Comparison of ENCODE assay signal across 20 cellular contexts in the genomic region with DNA sequence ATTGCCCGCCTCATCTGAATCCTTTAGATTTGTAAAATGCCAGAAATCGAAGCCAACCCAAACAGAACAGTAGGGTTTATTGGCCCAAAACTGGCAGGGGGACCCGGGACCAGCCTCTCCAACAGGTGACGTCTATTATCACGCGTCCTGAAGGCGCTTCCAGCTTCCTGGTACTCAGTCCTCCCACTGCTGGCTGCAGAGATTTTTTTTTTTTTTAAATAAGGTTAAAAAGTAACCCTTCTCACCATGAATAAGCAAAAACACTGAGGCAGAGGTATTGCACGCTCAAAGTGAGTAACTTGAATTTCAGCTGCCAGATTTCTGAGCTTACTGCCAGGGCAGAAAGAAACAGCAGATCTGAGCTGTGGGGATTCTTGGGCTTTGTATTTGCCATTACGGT. TPM values are rescaled to one million over a fixed set of nuclear protein-coding genes. Genes with fewer than 3 reads are reported as not detected.
DNase-seq lines count a peak whose midpoint lies in the region; ATAC-seq and TF ChIP-seq lines count a peak whose summit lies in the region.
"Had no signal": no experiment of that assay in that cellular context is flagged by ENCODE, and none has a peak within 500 bp of the region (broad histone marks: within the 10 kb centered on the region; RNA-seq: fewer than 3 reads in every experiment).

No MANE protein-coding gene starts in this region.

- H3K27ac ChIP-seq in left lung (no peak overlapping the region), trophoblast cell (ENCODE audit: low read depth, low read length) (no peak overlapping the region)

- H2BK120ac ChIP-seq in trophoblast cell (ENCODE audit: insufficient read depth, low read length, poor library complexity) = no peak overlapping the region

- no peak overlapping the region for H3K9ac ChIP-seq in trophoblast cell (ENCODE audit: low read length)
- H3K9ac ChIP-seq: SK-N-SH had no signal

- no peak overlapping the region for H2AK5ac ChIP-seq in trophoblast cell (ENCODE audit: low read length)

- no peak overlapping the region for H4K91ac ChIP-seq in trophoblast cell (ENCODE audit: low read depth, low read length)

- intact Hi-C loops in left lung (cut with DNase I) = no loop called here

- H3K79me1 ChIP-seq in trophoblast cell (ENCODE audit: low read length) = peaks cover 4% of the 10 kb centered on the region

- H3K36me3 ChIP-seq in left lung (no peaks in the 10 kb centered on the region), trophoblast cell (ENCODE audit: control insufficient read depth in 1 of 2, insufficient read depth in 2 of 2, low read length in 2 of 2) (no peaks in the 10 kb centered on the region)
- H3K36me3 ChIP-seq: HAP-1 had no signal

- no CpG with 5 or more reads among the region's 9 CpGs for WGBS in trophoblast cell (ENCODE audit: extremely low coverage, insufficient coverage, insufficient read length)

- H2BK5ac ChIP-seq in trophoblast cell (ENCODE audit: low read depth, low read length, poor library complexity) = no peak overlapping the region

- H3K4me3 ChIP-seq in LNCaP clone FGC (ENCODE audit: low read depth, low read length) = peak overlapping the region; percentile 34
- H3K4me3 ChIP-seq in epithelial cell of proximal tubule (ENCODE audit: low read depth, low read length) = peak overlapping the region; percentile 48
- no peak overlapping the region for H3K4me3 ChIP-seq in left lung
- no peak overlapping the region for H3K4me3 ChIP-seq in trophoblast cell (ENCODE audit: low read depth, low read length)
- H3K4me3 ChIP-seq: HAP-1 had no signal

- no peak overlapping the region for H2AFZ ChIP-seq in trophoblast cell (ENCODE audit: insufficient read depth, low read length, poor library complexity)

- no peak overlapping the region for H3K18ac ChIP-seq in trophoblast cell (ENCODE audit: low read length)

- no peak overlapping the region for H3K23ac ChIP-seq in trophoblast cell (ENCODE audit: low read length)

- DNase-seq in LNCaP clone FGC (ENCODE audit: low read depth) = no peak
- DNase-seq in epithelial cell of proximal tubule (ENCODE audit: low read depth) = peak; percentile 81
- DNase-seq in left lung = no peak
- DNase-seq in stromal cell of bone marrow (ENCODE audit: low read depth) = peak; percentile 28
- no peak for DNase-seq in NCI-H2227 (lab: John Stamatoyannopoulos, UW; ENCODE audit: unreplicated experiment)
- no peak for DNase-seq in trophoblast cell
- DNase-seq: activated B cell treated with CpG ODN at 0.5 μM for 24 hours; activated CD8-positive, alpha-beta T cell treated with anti-CD3 and anti-CD28 coated beads for 36 hours; activated naive CD4-positive, alpha-beta T cell treated with Interleukin-2 at 50 U/mL for 16 hours; activated T-cell treated with anti-CD3 and anti-CD28 coated beads, Interleukin-2, amount 50 U/mL, for 24 hours; amniotic stem cell; COR-L47; Karpas-422; natural killer cell; NCI-H1092 treated with DMSO at 0.1 percent for 48 hours; posterior cingulate gyrus; SK-N-SH had no signal

- no peaks in the 10 kb centered on the region for H3K27me3 ChIP-seq in left lung
- no peaks in the 10 kb centered on the region for H3K27me3 ChIP-seq in trophoblast cell (ENCODE audit: insufficient read depth, low read length)

- H4K8ac ChIP-seq in trophoblast cell (ENCODE audit: low read depth, low read length) = no peak overlapping the region

- no peaks in the 10 kb centered on the region for H3K4me1 ChIP-seq in left lung
- peaks cover 4 to 18% of the 10 kb centered on the region in 2 experiments for H3K4me1 ChIP-seq in trophoblast cell (ENCODE audit: control insufficient read depth in 1 of 2, insufficient read depth in 2 of 2, low read length in 2 of 2)
- H3K4me1 ChIP-seq: HAP-1 had no signal

- H3K4me2 ChIP-seq in trophoblast cell (ENCODE audit: low read length) = no peak overlapping the region
- H3K4me2 ChIP-seq: SK-N-SH had no signal

- H3K9me3 ChIP-seq in left lung (no peaks in the 10 kb centered on the region), trophoblast cell (ENCODE audit: insufficient read depth, low read depth, low read length) (no peaks in the 10 kb centered on the region)
- H3K9me3 ChIP-seq: HAP-1, SK-N-SH had no signal

- H4K12ac ChIP-seq in trophoblast cell (ENCODE audit: low read depth, low read length) = no peak overlapping the region

- H3K14ac ChIP-seq in trophoblast cell (ENCODE audit: low read length) = no peak overlapping the region

- H2BK12ac ChIP-seq in trophoblast cell (ENCODE audit: low read length) = no peak overlapping the region

- TF ChIP-seq CTCF in LNCaP clone FGC (IDR thresholded peaks at IDR 0.05; ENCODE audit: control insufficient read depth, extremely low read depth, insufficient read depth) = no peak
- no peak for TF ChIP-seq CTCF in epithelial cell of proximal tubule (conservative IDR thresholded peaks at IDR 0.05; ENCODE audit: low read depth, low read length)
- TF ChIP-seq CTCF in left lung (IDR thresholded peaks at IDR 0.05) = no peak

- H3K4ac ChIP-seq in trophoblast cell (ENCODE audit: low read depth, low read length) = no peak overlapping the region

- H3K79me2 ChIP-seq in trophoblast cell (ENCODE audit: control insufficient read depth, insufficient read depth, low read length, poor library complexity) = no peaks in the 10 kb centered on the region

- ATAC-seq in left lung (peak; percentile 56), HG03196 (IDR thresholded peaks at IDR 0.05; ENCODE audit: unreplicated experiment) (no peak), GM21619 (IDR thresholded peaks at IDR 0.05; ENCODE audit: unreplicated experiment) (no peak)
- ATAC-seq: activated CD8-positive, alpha-beta T cell treated with anti-CD3 and anti-CD28 coated beads for 36 hours; natural killer cell had no signal

RNA-seq across cellular contexts. Expression of gene GCLM, which starts 54.4 kb away (rescaled TPM):
- 20.7 and 24.7 TPM in 2 replicates for total RNA-seq in epithelial cell of proximal tubule
- 10 to 100 TPM; 21.8 to 35.0 TPM for total RNA-seq in left lung
- polyA plus RNA-seq in trophoblast cell (2013) = 16.0 and 17.6 TPM in 2 replicates

Comparison
In these comparisons a context has a peak if more than half of its experiments do, and no peak if none do; other contexts are left out.
1. DNase-seq: peak in epithelial cell of proximal tubule (single experiment) and stromal cell of bone marrow (single experiment); none in LNCaP clone FGC (single experiment), left lung (0 of 2), NCI-H2227 (single experiment) and trophoblast cell (0 of 2).
2. H3K4me3 ChIP-seq: peak in LNCaP clone FGC (single experiment) and epithelial cell of proximal tubule (single experiment); none in left lung (0 of 2) and trophoblast cell (single experiment).